In genomic region chr20:31717478-31717946, GRCh38 we compare ENCODE assay signal across 7 cellular contexts. TPM values are rescaled to one million over a fixed set of nuclear protein-coding genes. Genes with fewer than 3 reads are reported as not detected.
A peak's percentile ranks its signal among the peaks of the same experiment; 100 is the strongest.
DNase-seq lines count a peak whose midpoint lies in the region; ATAC-seq and TF ChIP-seq lines count a peak whose summit lies in the region.

No MANE protein-coding gene starts in this region.

- TF ChIP-seq EP300 in neural cell (conservative IDR thresholded peaks at IDR 0.05; ENCODE audit: poor library complexity, severe bottlenecking): no peak

- no peak for TF ChIP-seq CTCF in ascending aorta (IDR thresholded peaks at IDR 0.05)
- no peak for TF ChIP-seq CTCF in neural cell (IDR thresholded peaks at IDR 0.05; ENCODE audit: poor library complexity, severe bottlenecking)

- no peak overlapping the region for H2AFZ ChIP-seq in neural cell (ENCODE audit: low read depth, low read length)

- H3K36me3 ChIP-seq in ascending aorta (peaks cover 2 to 28% of the 10 kb centered on the region in 2 donors), neural cell (ENCODE audit: insufficient read depth, low read length) (peaks cover 3% of the 10 kb centered on the region)

- peaks cover 3% of the 10 kb centered on the region for H4K20me1 ChIP-seq in neural cell (ENCODE audit: insufficient read depth)

- peaks cover 4 to 51% of the 10 kb centered on the region in 2 donors for H3K4me1 ChIP-seq in ascending aorta

- ATAC-seq in GM19043 (IDR thresholded peaks at IDR 0.05; ENCODE audit: low read depth, unreplicated experiment): peak; percentile 52
- peak; percentile 42 for ATAC-seq in HG03066 (IDR thresholded peaks at IDR 0.05; ENCODE audit: low read depth, unreplicated experiment)
- ATAC-seq in HG03139 (IDR thresholded peaks at IDR 0.05; ENCODE audit: unreplicated experiment): no peak

- H3K27ac ChIP-seq in ascending aorta (peak overlapping the region; percentile 95 to 98), neural cell (ENCODE audit: low read length) (no peak overlapping the region)

- H3F3A ChIP-seq in neural cell (ENCODE audit: insufficient read depth, low read length, poor library complexity, severe bottlenecking): no peaks in the 10 kb centered on the region

- no peaks in the 10 kb centered on the region for H3K9me2 ChIP-seq in neural cell (ENCODE audit: insufficient read depth, low read length)

- H3K9me3 ChIP-seq in ascending aorta: no peaks in the 10 kb centered on the region
- no peaks in the 10 kb centered on the region for H3K9me3 ChIP-seq in neural cell (ENCODE audit: low read length)

- peaks cover 73% of the 10 kb centered on the region for H3K79me2 ChIP-seq in neural cell (replicated peaks; ENCODE audit: insufficient read depth, low read length)

- intact Hi-C loops in ascending aorta (cut with DNase I): no loop called here

- TF ChIP-seq RAD21 in neural cell (conservative IDR thresholded peaks at IDR 0.05): no peak

- H3K4me2 ChIP-seq in neural cell (ENCODE audit: low read length): peak overlapping the region; percentile 18

- H3K27me3 ChIP-seq in ascending aorta: no peaks in the 10 kb centered on the region
- no peaks in the 10 kb centered on the region for H3K27me3 ChIP-seq in neural cell (ENCODE audit: insufficient read depth, low read depth, low read length)

- DNase-seq in ascending aorta (ENCODE audit: low spot score in 2 of 2): no peak
- no peak for DNase-seq in GM19238 (ENCODE audit: insufficient read length, low spot score)
- DNase-seq in COR-L47 (lab: John Stamatoyannopoulos, UW): no peak

- no peak overlapping the region for H3K9ac ChIP-seq in neural cell (ENCODE audit: low read length)

- H3K4me3 ChIP-seq in ascending aorta (peak overlapping the region; percentile 71 to 82), neural cell (ENCODE audit: low read length) (peak overlapping the region; percentile 73)

TF ChIP-seq in neural cell, 6 proteins besides CTCF, POLR2A, EP300 and RAD21:
- TF ChIP-seq MXI1 (conservative IDR thresholded peaks at IDR 0.05; ENCODE audit: poor library complexity, severe bottlenecking) (no peak), POLR2AphosphoS5 (IDR thresholded peaks at IDR 0.05) (no peak), EZH2 (IDR thresholded peaks at IDR 0.05; ENCODE audit: borderline replicate concordance, insufficient read depth, low read length, poor library complexity, severe bottlenecking) (no peak), TAF1 (IDR thresholded peaks at IDR 0.05; ENCODE audit: low read depth) (no peak), SMC3 (conservative IDR thresholded peaks at IDR 0.05; ENCODE audit: poor library complexity) (no peak)
- TF ChIP-seq, protein P1, sequence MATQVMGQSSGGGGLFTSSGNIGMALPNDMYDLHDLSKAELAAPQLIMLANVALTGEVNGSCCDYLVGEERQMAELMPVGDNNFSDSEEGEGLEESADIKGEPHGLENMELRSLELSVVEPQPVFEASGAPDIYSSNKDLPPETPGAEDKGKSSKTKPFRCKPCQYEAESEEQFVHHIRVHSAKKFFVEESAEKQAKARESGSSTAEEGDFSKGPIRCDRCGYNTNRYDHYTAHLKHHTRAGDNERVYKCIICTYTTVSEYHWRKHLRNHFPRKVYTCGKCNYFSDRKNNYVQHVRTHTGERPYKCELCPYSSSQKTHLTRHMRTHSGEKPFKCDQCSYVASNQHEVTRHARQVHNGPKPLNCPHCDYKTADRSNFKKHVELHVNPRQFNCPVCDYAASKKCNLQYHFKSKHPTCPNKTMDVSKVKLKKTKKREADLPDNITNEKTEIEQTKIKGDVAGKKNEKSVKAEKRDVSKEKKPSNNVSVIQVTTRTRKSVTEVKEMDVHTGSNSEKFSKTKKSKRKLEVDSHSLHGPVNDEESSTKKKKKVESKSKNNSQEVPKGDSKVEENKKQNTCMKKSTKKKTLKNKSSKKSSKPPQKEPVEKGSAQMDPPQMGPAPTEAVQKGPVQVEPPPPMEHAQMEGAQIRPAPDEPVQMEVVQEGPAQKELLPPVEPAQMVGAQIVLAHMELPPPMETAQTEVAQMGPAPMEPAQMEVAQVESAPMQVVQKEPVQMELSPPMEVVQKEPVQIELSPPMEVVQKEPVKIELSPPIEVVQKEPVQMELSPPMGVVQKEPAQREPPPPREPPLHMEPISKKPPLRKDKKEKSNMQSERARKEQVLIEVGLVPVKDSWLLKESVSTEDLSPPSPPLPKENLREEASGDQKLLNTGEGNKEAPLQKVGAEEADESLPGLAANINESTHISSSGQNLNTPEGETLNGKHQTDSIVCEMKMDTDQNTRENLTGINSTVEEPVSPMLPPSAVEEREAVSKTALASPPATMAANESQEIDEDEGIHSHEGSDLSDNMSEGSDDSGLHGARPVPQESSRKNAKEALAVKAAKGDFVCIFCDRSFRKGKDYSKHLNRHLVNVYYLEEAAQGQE (IDR thresholded peaks at IDR 0.05; ENCODE audit: borderline replicate concordance): no peak

RNA-seq across cellular contexts. Expression of gene BCL2L1, which starts 5.2 kb away (rescaled TPM):
- 200 TPM for total RNA-seq in ascending aorta
- 125 and 134 TPM in 2 replicates for polyA plus RNA-seq in neural cell
- polyA minus RNA-seq in neural cell: 140 and 152 TPM in 2 replicates

RNA-seq across cellular contexts. Expression of gene TPX2, which starts 21.6 kb away (rescaled TPM):
- total RNA-seq in ascending aorta: not detected
- 1.6 and 2.1 TPM in 2 replicates for polyA plus RNA-seq in neural cell
- 6.3 and 8.5 TPM in 2 replicates for polyA minus RNA-seq in neural cell
